In the genomic region with DNA sequence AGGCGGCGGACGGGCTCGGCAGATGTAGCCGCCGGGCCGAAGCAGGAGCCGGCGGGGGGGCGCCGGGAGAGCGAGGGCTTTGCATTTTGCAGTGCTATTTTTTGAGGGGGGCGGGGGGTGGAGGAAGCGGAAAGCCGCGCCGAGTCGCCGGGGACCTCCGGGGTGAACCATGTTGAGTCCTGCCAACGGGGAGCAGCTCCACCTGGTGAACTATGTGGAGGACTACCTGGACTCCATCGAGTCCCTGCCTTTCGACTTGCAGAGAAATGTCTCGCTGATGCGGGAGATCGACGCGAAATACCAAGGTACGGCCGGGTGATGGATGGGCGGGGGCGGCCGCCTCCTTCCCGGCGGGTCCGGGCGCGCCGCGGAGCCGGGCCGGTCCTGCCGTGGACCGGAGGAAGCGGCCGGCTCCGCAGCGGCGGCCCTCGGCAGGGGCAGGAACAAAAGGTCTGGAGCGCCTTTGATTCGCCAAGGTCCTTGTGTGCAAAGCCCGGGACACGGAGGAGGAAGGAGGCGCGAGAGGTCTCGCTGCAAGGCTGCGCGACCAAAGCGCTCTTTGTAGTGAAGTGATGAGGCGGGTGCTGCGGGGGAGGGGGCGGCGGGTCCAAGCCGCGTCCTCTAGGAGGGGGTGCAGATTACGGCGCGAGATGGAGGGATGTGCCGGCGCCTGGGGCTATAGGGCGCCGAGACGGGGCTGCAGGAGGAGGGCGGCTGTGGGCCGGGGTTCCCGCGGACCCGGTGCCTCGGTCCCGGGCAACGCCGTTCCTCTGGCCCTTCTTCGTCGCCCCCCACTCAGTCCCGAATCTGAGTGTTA, we compare ENCODE assay signal across 7 cellular contexts. TPM values are rescaled to one million over a fixed set of nuclear protein-coding genes. Genes with fewer than 3 reads are reported as not detected.
A peak's percentile ranks its signal among the peaks of the same experiment; 100 is the strongest.
DNase-seq lines count a peak whose midpoint lies in the region; ATAC-seq and TF ChIP-seq lines count a peak whose summit lies in the region.

No MANE protein-coding gene starts in this region.

- no CpG with 5 or more reads among the region's 86 CpGs for WGBS in neuronal stem cell (ENCODE audit: extremely low coverage in 2 of 2, insufficient read length in 2 of 2, insufficient replicate concordance in 1 of 2), 2 donors

- no peaks in the 10 kb centered on the region for H3K9me3 ChIP-seq in OCI-LY7 (ENCODE audit: low read length)
- peaks cover 0 to 1% of the 10 kb centered on the region in 2 donors for H3K9me3 ChIP-seq in neuronal stem cell (replicated peaks in 1 of 2; ENCODE audit: control insufficient read depth in 2 of 2, insufficient read depth in 1 of 2, low read depth in 1 of 2, low read length in 2 of 2)
- H3K9me3 ChIP-seq in subcutaneous abdominal adipose tissue (ENCODE audit: control insufficient read depth in 5 of 5, low read length in 5 of 5), result no peaks in the 10 kb centered on the region

- H3K4me1 Mint-ChIP-seq in GM23338, result peaks cover 20% of the 10 kb centered on the region

- H3K36me3 ChIP-seq in GM23338 (ENCODE audit: insufficient read depth) (no peaks in the 10 kb centered on the region), OCI-LY7 (ENCODE audit: insufficient read depth, low read length) (peaks cover under 1% of the 10 kb centered on the region; the same call in 1 of the 2 replicates), neuronal stem cell (replicated peaks in 1 of 2; ENCODE audit: control insufficient read depth in 2 of 2, insufficient read depth in 2 of 2, low read length in 2 of 2) (peaks cover 3 to 6% of the 10 kb centered on the region in 2 donors), subcutaneous abdominal adipose tissue (ENCODE audit: control insufficient read depth in 5 of 5, insufficient read depth in 5 of 5, low read length in 5 of 5) (peaks cover 0 to 2% (median 1%) of the 10 kb centered on the region in 5 donors)

- peak overlapping the region; percentile 58 for H2BK12ac ChIP-seq in neuronal stem cell (ENCODE audit: low read length)

- intact Hi-C loops in OCI-LY7 (cut with micrococcal nuclease; ENCODE audit: unreplicated experiment), result loop anchor here (2.0 to 10.0 kb wide), 7 partner anchors 37 to 1549 kb away; a partner anchor contains a TSS

- BruUV-seq in OCI-LY7 (replicated peaks; lab: Mats Ljungman, UMichigan), result no TSS peak

- peak overlapping the region; percentile 47 for H2BK120ac ChIP-seq in neuronal stem cell (ENCODE audit: low read depth, low read length)

- CTCF ChIA-PET in OCI-LY7 (lab: Charles Lee; ENCODE audit: unreplicated experiment), result no interaction called here

- ATAC-seq in GM23338 (peak; percentile 0; the same call in 1 of the 3 replicates), GM18907 (IDR thresholded peaks at IDR 0.05; ENCODE audit: unreplicated experiment) (no peak)

- peak overlapping the region; percentile 90; the same call in 1 of the 2 replicates for H3K27ac Mint-ChIP-seq in GM23338

- peaks cover 47% of the 10 kb centered on the region for H3K79me2 ChIP-seq in GM23338 (replicated peaks; ENCODE audit: insufficient read depth)
- H3K79me2 ChIP-seq in OCI-LY7 (ENCODE audit: insufficient read depth, low read depth, low read length), result peaks cover 41% of the 10 kb centered on the region

- peak overlapping the region; percentile 87 for H2BK5ac ChIP-seq in neuronal stem cell (ENCODE audit: low read length)

- H3K4ac ChIP-seq in neuronal stem cell (ENCODE audit: low read length), result peak overlapping the region; percentile 53

- TF ChIP-seq CTCF in GM23338 (conservative IDR thresholded peaks at IDR 0.05; ENCODE audit: low read depth in 2 of 2) (0 out of 4 replicates have a peak, but pooled peaks of 1 of the 2 experiments have one; percentile 1), OCI-LY7 (conservative IDR thresholded peaks at IDR 0.05; ENCODE audit: low read length) (peak; percentile 42), fibroblast of villous mesenchyme (IDR thresholded peaks at IDR 0.05; ENCODE audit: insufficient read depth, low read depth, low read length) (no peak)

- POLR2A ChIA-PET in OCI-LY7 (lab: Charles Lee), result no interaction called here

- H2AK5ac ChIP-seq in neuronal stem cell (ENCODE audit: low read depth, low read length), result peak overlapping the region; percentile 94

- peaks cover 9% of the 10 kb centered on the region for H3K36me3 Mint-ChIP-seq in GM23338 (ENCODE audit: low read depth)

- peak overlapping the region; percentile 99 for H3K18ac ChIP-seq in neuronal stem cell (ENCODE audit: low read length)

- peaks cover 15% of the 10 kb centered on the region for H3K27me3 Mint-ChIP-seq in GM23338 (ENCODE audit: insufficient read depth, low read depth, poor library complexity)

- H3K23ac ChIP-seq in neuronal stem cell (ENCODE audit: low read depth, low read length, poor library complexity), result peak overlapping the region; percentile 97

- H3K9ac ChIP-seq in neuronal stem cell (ENCODE audit: low read depth, low read length, poor library complexity) (peak overlapping the region; percentile 99), subcutaneous abdominal adipose tissue (ENCODE audit: low read length in 5 of 5) (peak overlapping the region in 4 of 5 donors; percentile 70 to 96 (median 78))

- peak; percentile 53 for DNase-seq in GM23338 (ENCODE audit: low spot score)
- peak; percentile 74 for DNase-seq in OCI-LY7 (ENCODE audit: low spot score)
- peak; percentile 58 for DNase-seq in activated T-helper 9 cell treated with anti-CD3 and anti-CD28 coated beads, Interleukin-2, amount 50 U/mL, for 16 hours (ENCODE audit: low read depth)
- DNase-seq in fibroblast of villous mesenchyme (ENCODE audit: low read depth), result peak; percentile 45
- peak; percentile 38 for DNase-seq in neuronal stem cell (ENCODE audit: low spot score)

- H3K4me3 ChIP-seq in GM23338 (peak overlapping the region; percentile 80), OCI-LY7 (ENCODE audit: low read depth, low read length, poor library complexity, severe bottlenecking) (peak overlapping the region; percentile 97), fibroblast of villous mesenchyme (ENCODE audit: low read depth, low read length) (peak overlapping the region; percentile 87), neuronal stem cell (ENCODE audit: low read length in 2 of 2) (peak overlapping the region; percentile 95 to 99), subcutaneous abdominal adipose tissue (ENCODE audit: low read depth in 1 of 5, low read length in 5 of 5) (peak overlapping the region; percentile 74 to 94 (median 88))

- no peaks in the 10 kb centered on the region for H3K27me3 ChIP-seq in GM23338 (ENCODE audit: insufficient read depth)
- no peaks in the 10 kb centered on the region for H3K27me3 ChIP-seq in neuronal stem cell (ENCODE audit: control insufficient read depth in 3 of 3, insufficient read depth in 3 of 3, low read depth in 1 of 3, low read length in 3 of 3)
- H3K27me3 ChIP-seq in subcutaneous abdominal adipose tissue (ENCODE audit: control insufficient read depth in 5 of 5, insufficient read depth in 4 of 5, low read length in 5 of 5), result no peaks in the 10 kb centered on the region

- peak overlapping the region; percentile 78 for H3K27ac ChIP-seq in GM23338 (ENCODE audit: low read depth)
- peak overlapping the region; percentile 99 for H3K27ac ChIP-seq in OCI-LY7 (ENCODE audit: low read depth, low read length, poor library complexity, severe bottlenecking)
- peak overlapping the region; percentile 87 for H3K27ac ChIP-seq in neuronal stem cell (replicated peaks; ENCODE audit: low read length)
- H3K27ac ChIP-seq in subcutaneous abdominal adipose tissue (ENCODE audit: low read depth, low read length), result peak overlapping the region; percentile 90

- H2AFZ ChIP-seq in GM23338, result no peak overlapping the region
- no peak overlapping the region for H2AFZ ChIP-seq in OCI-LY7 (ENCODE audit: low read length)
- H2AFZ ChIP-seq in neuronal stem cell (ENCODE audit: low read length), result peak overlapping the region; percentile 72

- peak overlapping the region; percentile 98 for H3K4me3 Mint-ChIP-seq in GM23338

- peaks cover 18% of the 10 kb centered on the region for H3K4me1 ChIP-seq in GM23338 (ENCODE audit: insufficient read depth)
- peaks cover 21% of the 10 kb centered on the region for H3K4me1 ChIP-seq in OCI-LY7 (ENCODE audit: insufficient read depth, low read length, poor library complexity, severe bottlenecking)
- H3K4me1 ChIP-seq in neuronal stem cell (ENCODE audit: control insufficient read depth in 2 of 2, insufficient read depth in 1 of 2, low read depth in 1 of 2, low read length in 2 of 2), result peaks cover 1 to 6% of the 10 kb centered on the region in 2 donors
- H3K4me1 ChIP-seq in subcutaneous abdominal adipose tissue (ENCODE audit: control insufficient read depth in 5 of 5, insufficient read depth in 5 of 5, low read length in 5 of 5), result peaks cover 2 to 45% (median 31%) of the 10 kb centered on the region in 5 donors

- H3K9me2 ChIP-seq in GM23338 (ENCODE audit: insufficient read depth) (no peaks in the 10 kb centered on the region), OCI-LY7 (ENCODE audit: insufficient read depth, low read length) (no peaks in the 10 kb centered on the region)

- no peak overlapping the region for H4K8ac ChIP-seq in neuronal stem cell (ENCODE audit: low read depth, low read length)

- H3F3A ChIP-seq in GM23338 (replicated peaks; ENCODE audit: low read depth), result peaks cover 9% of the 10 kb centered on the region; the same call in 1 of the 2 replicates

- peaks cover 5% of the 10 kb centered on the region; the same call in 1 of the 3 replicates for H3K9me3 Mint-ChIP-seq in GM23338

- H3K79me1 ChIP-seq in neuronal stem cell (ENCODE audit: low read depth, low read length), result peaks cover 8% of the 10 kb centered on the region

- peaks cover 27% of the 10 kb centered on the region for H4K20me1 ChIP-seq in GM23338 (replicated peaks; ENCODE audit: insufficient read depth)
- peaks cover 17% of the 10 kb centered on the region for H4K20me1 ChIP-seq in OCI-LY7 (ENCODE audit: insufficient read depth, low read length)

- H2BK15ac ChIP-seq in neuronal stem cell (ENCODE audit: low read length), result peak overlapping the region; percentile 67

- H4K91ac ChIP-seq in neuronal stem cell (ENCODE audit: low read depth, low read length, poor library complexity), result no peak overlapping the region

- peak overlapping the region; percentile 85 for H3K4me2 ChIP-seq in GM23338
- H3K4me2 ChIP-seq in OCI-LY7 (ENCODE audit: low read length), result peak overlapping the region; percentile 92
- H3K4me2 ChIP-seq in neuronal stem cell (ENCODE audit: insufficient read depth, low read length, poor library complexity, severe bottlenecking), result peak overlapping the region; percentile 58

- peak overlapping the region; percentile 98 for H3K14ac ChIP-seq in neuronal stem cell (ENCODE audit: low read length)

RNA-seq across cellular contexts. Expression of a gene that starts 0.7 kb away (rescaled TPM):
- total RNA-seq in GM23338 (2014; rRNA removed; shearing (Covaris generic)), result 34.4 and 35.8 TPM in 2 replicates
- polyA plus RNA-seq in GM23338 (2016; fragmentation: Nextera tagmentation; extraction: Ambion mirVana), result 26.9 and 27.4 TPM in 2 replicates
- total RNA-seq in OCI-LY7 (2014; rRNA removed; shearing (Covaris generic)), result 9.6 and 11.8 TPM in 2 replicates
- total RNA-seq in OCI-LY7 (2022) (11.8 and 14.7 TPM in 2 replicates), fibroblast of villous mesenchyme (8.1 and 8.2 TPM in 2 replicates)
- polyA plus RNA-seq in neuronal stem cell (2013, experiment 1 of 2), result 23.9 TPM
- 24.7 TPM for polyA plus RNA-seq in neuronal stem cell (2013, experiment 2 of 2)

RNA-seq across cellular contexts. Expression of a gene that starts 8.3 kb away (rescaled TPM):
- total RNA-seq in GM23338 (2014; rRNA removed; shearing (Covaris generic)), result 39.0 and 46.8 TPM in 2 replicates
- polyA plus RNA-seq in GM23338 (2016; fragmentation: Nextera tagmentation; extraction: Ambion mirVana), result 53.5 and 58.6 TPM in 2 replicates
- 45.0 and 50.9 TPM in 2 replicates for total RNA-seq in OCI-LY7 (2014; rRNA removed; shearing (Covaris generic))
- total RNA-seq in OCI-LY7 (2022) (47.3 and 48.3 TPM in 2 replicates), fibroblast of villous mesenchyme (85.4 and 107 TPM in 2 replicates)
- polyA plus RNA-seq in neuronal stem cell (2013, experiment 1 of 2), result 24.9 TPM
- 24.3 TPM for polyA plus RNA-seq in neuronal stem cell (2013, experiment 2 of 2)
